Comparison of ENCODE assay signal across 1 cellular context in the genomic region with DNA sequence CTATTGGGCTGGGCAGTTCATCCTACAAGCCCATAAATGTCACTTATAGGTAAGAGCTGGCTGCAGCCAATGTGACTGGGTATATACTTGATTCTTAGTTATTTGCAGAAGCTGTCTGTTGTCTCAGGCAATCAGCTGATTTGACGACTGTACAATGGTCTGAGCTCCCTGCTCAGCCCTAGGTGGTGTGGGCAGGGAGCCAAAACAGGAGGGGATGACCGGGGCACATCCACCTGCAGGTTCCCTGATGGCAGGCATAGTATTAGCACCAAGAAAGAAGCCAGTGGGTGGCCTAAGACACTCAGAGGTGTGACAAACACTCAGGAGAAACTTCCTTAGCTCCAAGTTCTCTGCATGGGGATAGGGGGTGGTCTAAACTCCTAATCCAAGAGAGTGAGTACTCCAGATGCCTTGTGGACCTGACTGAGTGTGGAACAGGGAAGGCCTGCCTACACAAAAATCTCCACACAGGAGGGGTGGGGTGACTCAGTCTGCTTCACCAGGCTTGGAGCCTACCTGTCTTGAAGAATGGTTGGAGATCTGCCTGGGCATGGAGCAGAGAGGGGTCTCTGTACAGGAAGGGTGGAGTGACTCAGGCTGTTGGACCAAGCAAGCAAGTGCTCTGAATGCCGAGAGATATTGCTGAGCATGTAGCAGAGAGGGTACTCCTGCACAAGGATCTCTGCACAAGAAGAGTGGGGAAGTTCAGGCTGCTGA.
TF ChIP-seq lines count a peak whose summit lies in the region.

No MANE protein-coding gene starts in this region.

TF ChIP-seq in WTC11, 78 proteins besides CTCF, POLR2A, EP300 and RAD21 (continued from another document):
- TF ChIP-seq, protein P1, sequence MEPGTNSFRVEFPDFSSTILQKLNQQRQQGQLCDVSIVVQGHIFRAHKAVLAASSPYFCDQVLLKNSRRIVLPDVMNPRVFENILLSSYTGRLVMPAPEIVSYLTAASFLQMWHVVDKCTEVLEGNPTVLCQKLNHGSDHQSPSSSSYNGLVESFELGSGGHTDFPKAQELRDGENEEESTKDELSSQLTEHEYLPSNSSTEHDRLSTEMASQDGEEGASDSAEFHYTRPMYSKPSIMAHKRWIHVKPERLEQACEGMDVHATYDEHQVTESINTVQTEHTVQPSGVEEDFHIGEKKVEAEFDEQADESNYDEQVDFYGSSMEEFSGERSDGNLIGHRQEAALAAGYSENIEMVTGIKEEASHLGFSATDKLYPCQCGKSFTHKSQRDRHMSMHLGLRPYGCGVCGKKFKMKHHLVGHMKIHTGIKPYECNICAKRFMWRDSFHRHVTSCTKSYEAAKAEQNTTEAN (CRISPR knock-in tag; IDR thresholded peaks at IDR 0.05), result no peak
- no peak for TF ChIP-seq FOXK1 (CRISPR knock-in tag; IDR thresholded peaks at IDR 0.05)
- TF ChIP-seq NFATC4 (CRISPR knock-in tag; IDR thresholded peaks at IDR 0.05), result no peak
